Comparison of ENCODE assay signal across 10 cellular contexts in genomic region chrX:16771483-16772398, GRCh38. TPM values are rescaled to one million over a fixed set of nuclear protein-coding genes. Genes with fewer than 3 reads are reported as not detected.
DNase-seq lines count a peak whose midpoint lies in the region; ATAC-seq and FAIRE-seq lines count a peak whose summit lies in the region.
"Had no signal": no experiment of that assay in that cellular context is flagged by ENCODE, and none has a peak within 500 bp of the region (broad histone marks: within the 10 kb centered on the region; RNA-seq: fewer than 3 reads in every experiment).

No MANE protein-coding gene starts in this region.

- no peaks in the 10 kb centered on the region for H3K27me3 ChIP-seq in ectodermal cell (ENCODE audit: control insufficient read depth, insufficient read depth, low read length, poor library complexity, severe bottlenecking)

- 13% methylated on average over 7 to 12 of the region's 16 CpGs for WGBS in ectodermal cell, 2 experiments

- H3K4me1 ChIP-seq in ectodermal cell (ENCODE audit: control insufficient read depth, insufficient read depth, low read length): no peaks in the 10 kb centered on the region

- H3K9me3 ChIP-seq in ectodermal cell (ENCODE audit: control insufficient read depth, low read length): no peaks in the 10 kb centered on the region

- no peak for ATAC-seq in GM21528 (IDR thresholded peaks at IDR 0.05; ENCODE audit: low FRiP score, unreplicated experiment)

- H3K4me3 ChIP-seq in ectodermal cell (ENCODE audit: insufficient read depth, low read depth, low read length): no peak overlapping the region

- peak overlapping the region; percentile 99 for H3K27ac ChIP-seq in ectodermal cell (ENCODE audit: insufficient read depth, low read depth, low read length, poor library complexity, severe bottlenecking)
- H3K27ac ChIP-seq: HL-60 had no signal

- H3K36me3 ChIP-seq in ectodermal cell (ENCODE audit: control insufficient read depth, insufficient read depth, low read length): no peaks in the 10 kb centered on the region

- DNase-seq in NCI-H2081 (lab: John Stamatoyannopoulos, UW) (peak; percentile 1 to 21), NCI-H2081 treated with DMSO at 0.1 percent for 48 hours (lab: John Stamatoyannopoulos, UW) (no peak), NCI-H510A (lab: John Stamatoyannopoulos, UW) (peak; percentile 1), renal cortical epithelial cell (ENCODE audit: low read depth) (peak; percentile 47), frontal cortex (ENCODE audit: low spot score in 2 of 2) (no peak), OCI-M2 (lab: John Stamatoyannopoulos, UW; ENCODE audit: unreplicated experiment) (no peak)
- DNase-seq: 8988T had no signal

- no peak for FAIRE-seq in frontal cortex (lab: Jason Lieb, UNC)

RNA-seq across cellular contexts. Expression of gene TXLNG, which starts 14.5 kb away (rescaled TPM):
- 17.8 TPM for polyA plus RNA-seq in ectodermal cell (2013, experiment 1 of 4)
- 18.4 TPM for polyA plus RNA-seq in ectodermal cell (2013, experiment 2 of 4)
- 12.2 TPM for polyA plus RNA-seq in ectodermal cell (2013, experiment 3 of 4)
- polyA plus RNA-seq in ectodermal cell (2013, experiment 4 of 4): 13.8 TPM
- total RNA-seq in renal cortical epithelial cell (5.6 and 16.7 TPM in 2 replicates), frontal cortex (11.8 TPM)

RNA-seq across cellular contexts. Expression of gene SYAP1, which starts 52.3 kb away (rescaled TPM):
- 14.5 TPM for polyA plus RNA-seq in ectodermal cell (2013, experiment 1 of 4)
- 14.6 TPM for polyA plus RNA-seq in ectodermal cell (2013, experiment 2 of 4)
- polyA plus RNA-seq in ectodermal cell (2013, experiment 3 of 4): 10.5 TPM
- polyA plus RNA-seq in ectodermal cell (2013, experiment 4 of 4): 11.7 TPM
- total RNA-seq in renal cortical epithelial cell (43.6 and 78.5 TPM in 2 replicates), frontal cortex (30.2 TPM)

RNA-seq across cellular contexts. Expression of gene CTPS2, which starts 59.3 kb away (rescaled TPM):
- 36.3 TPM for polyA plus RNA-seq in ectodermal cell (2013, experiment 1 of 4)
- 39.8 TPM for polyA plus RNA-seq in ectodermal cell (2013, experiment 2 of 4)
- polyA plus RNA-seq in ectodermal cell (2013, experiment 3 of 4): 27.7 TPM
- 31.6 TPM for polyA plus RNA-seq in ectodermal cell (2013, experiment 4 of 4)
- 20.7 and 25.3 TPM in 2 replicates for total RNA-seq in renal cortical epithelial cell
- 26.5 TPM for total RNA-seq in frontal cortex

Comparison
In these comparisons a context has a peak if more than half of its experiments do, and no peak if none do; other contexts are left out.
1. DNase-seq: peak in NCI-H2081 (2 of 2), NCI-H510A (single experiment) and renal cortical epithelial cell (single experiment); none in NCI-H2081 treated with DMSO at 0.1 percent for 48 hours (single experiment), frontal cortex (0 of 2) and OCI-M2 (single experiment).